In the genomic region with DNA sequence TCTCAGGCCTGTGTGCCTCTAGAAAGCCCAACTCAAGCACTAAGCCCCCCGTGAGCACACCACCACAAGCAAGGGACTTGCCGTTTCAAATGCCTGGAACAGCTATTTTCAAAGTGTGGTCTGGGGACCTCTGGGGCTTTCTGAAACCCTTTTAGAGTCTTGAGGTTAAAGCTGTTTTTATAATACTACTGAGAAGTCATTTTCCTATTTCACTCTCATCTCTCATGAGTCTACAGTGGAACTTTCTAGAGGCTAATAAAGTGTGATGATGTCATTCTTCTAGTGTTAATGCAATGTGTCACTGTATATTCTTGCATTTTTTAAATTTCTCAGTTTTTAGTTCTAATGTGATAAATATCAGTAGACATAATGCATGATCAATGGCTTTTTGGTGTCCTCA, we compare ENCODE assay signal across 14 cellular contexts.
DNase-seq lines count a peak whose midpoint lies in the region; ATAC-seq, FAIRE-seq and TF ChIP-seq lines count a peak whose summit lies in the region.
"Had no signal": no experiment of that assay in that cellular context is flagged by ENCODE, and none has a peak within 500 bp of the region (broad histone marks: within the 10 kb centered on the region; RNA-seq: fewer than 3 reads in every experiment).

No MANE protein-coding gene starts in this region.

- no peak overlapping the region for H3K9ac ChIP-seq in colonic mucosa (ENCODE audit: low read depth in 2 of 2, low read length in 2 of 2)

- TF ChIP-seq CTCF in foreskin keratinocyte (conservative IDR thresholded peaks at IDR 0.05) (no peak), colonic mucosa (IDR thresholded peaks at IDR 0.05) (no peak), GM23338 (conservative IDR thresholded peaks at IDR 0.05; ENCODE audit: low read depth in 2 of 2) (no peak)

- DNase-seq in GM03348 (ENCODE audit: low spot score) (peak; percentile 48), foreskin keratinocyte (peak in 1 of 2 donors; percentile 39), colonic mucosa (no peak), GM23338 (ENCODE audit: low spot score) (no peak), small intestine (no peak)
- DNase-seq: adrenal gland, BE2C, dermis blood vessel endothelial cell, NCI-H187, stomach had no signal

- H3K9me3 ChIP-seq in colonic mucosa (no peaks in the 10 kb centered on the region), small intestine (ENCODE audit: control insufficient read depth, low read depth) (no peaks in the 10 kb centered on the region)
- H3K9me3 ChIP-seq: adrenal gland, BE2C, stomach had no signal

- H3K36me3 Mint-ChIP-seq in GM23338 (ENCODE audit: low read depth) = no peaks in the 10 kb centered on the region

- H3K9me2 ChIP-seq in GM23338 (ENCODE audit: insufficient read depth) = no peaks in the 10 kb centered on the region; the same call in 1 of the 2 replicates

- H3K27me3 ChIP-seq in foreskin keratinocyte = no peaks in the 10 kb centered on the region
- H3K27me3 ChIP-seq in colonic mucosa = no peaks in the 10 kb centered on the region
- H3K27me3 ChIP-seq in GM23338 (ENCODE audit: insufficient read depth) = no peaks in the 10 kb centered on the region
- no peaks in the 10 kb centered on the region for H3K27me3 ChIP-seq in small intestine (ENCODE audit: control insufficient read depth in 2 of 2, insufficient read depth in 2 of 2, low read length in 2 of 2)
- H3K27me3 ChIP-seq: adrenal gland, BE2C, stomach had no signal

- no peak overlapping the region for H3K4me2 ChIP-seq in GM23338

- H3K4me3 ChIP-seq in colonic mucosa (no peak overlapping the region), GM23338 (no peak overlapping the region), small intestine (ENCODE audit: low read depth in 1 of 2, low read length in 2 of 2) (no peak overlapping the region)
- H3K4me3 ChIP-seq: adrenal gland, stomach had no signal

- H3K9me3 Mint-ChIP-seq in GM23338 = no peaks in the 10 kb centered on the region

- no peaks in the 10 kb centered on the region for H4K20me1 ChIP-seq in GM23338 (replicated peaks; ENCODE audit: insufficient read depth)

- H3K4me1 ChIP-seq in foreskin keratinocyte (peaks cover 9% of the 10 kb centered on the region), colonic mucosa (no peaks in the 10 kb centered on the region), GM23338 (ENCODE audit: insufficient read depth) (peaks cover 9% of the 10 kb centered on the region), small intestine (ENCODE audit: control insufficient read depth in 2 of 2, insufficient read depth in 1 of 2, low read depth in 1 of 2, low read length in 1 of 2) (no peaks in the 10 kb centered on the region)
- H3K4me1 ChIP-seq: adrenal gland, BE2C, stomach had no signal

- no peak overlapping the region for H2AFZ ChIP-seq in GM23338

- ATAC-seq in GM21423 (IDR thresholded peaks at IDR 0.05; ENCODE audit: unreplicated experiment) (peak; percentile 39), HG03520 (IDR thresholded peaks at IDR 0.05; ENCODE audit: unreplicated experiment) (peak; percentile 54), foreskin keratinocyte (peak; percentile 20), HG03521 (IDR thresholded peaks at IDR 0.05; ENCODE audit: unreplicated experiment) (no peak), GM23338 (no peak)

- no peak overlapping the region for H3K4me3 Mint-ChIP-seq in GM23338

- no peak overlapping the region for H3K27ac Mint-ChIP-seq in GM23338

- no peak for FAIRE-seq in small intestine (lab: Jason Lieb, UNC)

- H3K79me2 ChIP-seq in GM23338 (replicated peaks; ENCODE audit: insufficient read depth) = no peaks in the 10 kb centered on the region

- H3K27me3 Mint-ChIP-seq in GM23338 (ENCODE audit: insufficient read depth, low read depth, poor library complexity) = no peaks in the 10 kb centered on the region

- H3K36me3 ChIP-seq in colonic mucosa = no peaks in the 10 kb centered on the region
- H3K36me3 ChIP-seq in GM23338 (ENCODE audit: insufficient read depth) = no peaks in the 10 kb centered on the region
- no peaks in the 10 kb centered on the region for H3K36me3 ChIP-seq in small intestine (ENCODE audit: control insufficient read depth in 2 of 2, insufficient read depth in 2 of 2, low read length in 2 of 2)
- H3K36me3 ChIP-seq: adrenal gland, BE2C, stomach had no signal

- H3K4me1 Mint-ChIP-seq in GM23338 = peaks cover 15% of the 10 kb centered on the region

- H3F3A ChIP-seq in GM23338 (replicated peaks; ENCODE audit: low read depth) = no peaks in the 10 kb centered on the region

- H3K27ac ChIP-seq in foreskin keratinocyte (peak overlapping the region; percentile 26), colonic mucosa (no peak overlapping the region), GM23338 (ENCODE audit: low read depth) (no peak overlapping the region), small intestine (ENCODE audit: low read depth in 1 of 2, low read length in 1 of 2) (no peak overlapping the region)
- H3K27ac ChIP-seq: adrenal gland, stomach, VCaP had no signal

- intact Hi-C loops in colonic mucosa (cut with DNase I) = no loop called here

- 80 to 95% (median 90%) methylated on average over 2 of the region's 2 CpGs for WGBS in small intestine, 3 donors

TF ChIP-seq in GM23338, 12 proteins besides CTCF, POLR2A, EP300 and RAD21 (continues in another document):
- TF ChIP-seq, protein P1, sequence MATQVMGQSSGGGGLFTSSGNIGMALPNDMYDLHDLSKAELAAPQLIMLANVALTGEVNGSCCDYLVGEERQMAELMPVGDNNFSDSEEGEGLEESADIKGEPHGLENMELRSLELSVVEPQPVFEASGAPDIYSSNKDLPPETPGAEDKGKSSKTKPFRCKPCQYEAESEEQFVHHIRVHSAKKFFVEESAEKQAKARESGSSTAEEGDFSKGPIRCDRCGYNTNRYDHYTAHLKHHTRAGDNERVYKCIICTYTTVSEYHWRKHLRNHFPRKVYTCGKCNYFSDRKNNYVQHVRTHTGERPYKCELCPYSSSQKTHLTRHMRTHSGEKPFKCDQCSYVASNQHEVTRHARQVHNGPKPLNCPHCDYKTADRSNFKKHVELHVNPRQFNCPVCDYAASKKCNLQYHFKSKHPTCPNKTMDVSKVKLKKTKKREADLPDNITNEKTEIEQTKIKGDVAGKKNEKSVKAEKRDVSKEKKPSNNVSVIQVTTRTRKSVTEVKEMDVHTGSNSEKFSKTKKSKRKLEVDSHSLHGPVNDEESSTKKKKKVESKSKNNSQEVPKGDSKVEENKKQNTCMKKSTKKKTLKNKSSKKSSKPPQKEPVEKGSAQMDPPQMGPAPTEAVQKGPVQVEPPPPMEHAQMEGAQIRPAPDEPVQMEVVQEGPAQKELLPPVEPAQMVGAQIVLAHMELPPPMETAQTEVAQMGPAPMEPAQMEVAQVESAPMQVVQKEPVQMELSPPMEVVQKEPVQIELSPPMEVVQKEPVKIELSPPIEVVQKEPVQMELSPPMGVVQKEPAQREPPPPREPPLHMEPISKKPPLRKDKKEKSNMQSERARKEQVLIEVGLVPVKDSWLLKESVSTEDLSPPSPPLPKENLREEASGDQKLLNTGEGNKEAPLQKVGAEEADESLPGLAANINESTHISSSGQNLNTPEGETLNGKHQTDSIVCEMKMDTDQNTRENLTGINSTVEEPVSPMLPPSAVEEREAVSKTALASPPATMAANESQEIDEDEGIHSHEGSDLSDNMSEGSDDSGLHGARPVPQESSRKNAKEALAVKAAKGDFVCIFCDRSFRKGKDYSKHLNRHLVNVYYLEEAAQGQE (IDR thresholded peaks at IDR 0.05; ENCODE audit: unreplicated experiment) = no peak
- TF ChIP-seq ZNF331 (CRISPR knock-in tag; IDR thresholded peaks at IDR 0.05; ENCODE audit: low read depth) (no peak), STAT1 (IDR thresholded peaks at IDR 0.05; ENCODE audit: unreplicated experiment) (no peak), EZH2phosphoT487 (IDR thresholded peaks at IDR 0.05; ENCODE audit: unreplicated experiment) (no peak)
- TF ChIP-seq, protein P2, sequence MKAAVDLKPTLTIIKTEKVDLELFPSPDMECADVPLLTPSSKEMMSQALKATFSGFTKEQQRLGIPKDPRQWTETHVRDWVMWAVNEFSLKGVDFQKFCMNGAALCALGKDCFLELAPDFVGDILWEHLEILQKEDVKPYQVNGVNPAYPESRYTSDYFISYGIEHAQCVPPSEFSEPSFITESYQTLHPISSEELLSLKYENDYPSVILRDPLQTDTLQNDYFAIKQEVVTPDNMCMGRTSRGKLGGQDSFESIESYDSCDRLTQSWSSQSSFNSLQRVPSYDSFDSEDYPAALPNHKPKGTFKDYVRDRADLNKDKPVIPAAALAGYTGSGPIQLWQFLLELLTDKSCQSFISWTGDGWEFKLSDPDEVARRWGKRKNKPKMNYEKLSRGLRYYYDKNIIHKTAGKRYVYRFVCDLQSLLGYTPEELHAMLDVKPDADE (IDR thresholded peaks at IDR 0.05) = no peak

Comparison
In these comparisons a context has a peak if more than half of its experiments do, and no peak if none do; other contexts are left out.
1. ATAC-seq: peak in GM21423 (single experiment), HG03520 (single experiment) and foreskin keratinocyte (single experiment); none in HG03521 (single experiment) and GM23338 (single experiment).